In the genomic region with DNA sequence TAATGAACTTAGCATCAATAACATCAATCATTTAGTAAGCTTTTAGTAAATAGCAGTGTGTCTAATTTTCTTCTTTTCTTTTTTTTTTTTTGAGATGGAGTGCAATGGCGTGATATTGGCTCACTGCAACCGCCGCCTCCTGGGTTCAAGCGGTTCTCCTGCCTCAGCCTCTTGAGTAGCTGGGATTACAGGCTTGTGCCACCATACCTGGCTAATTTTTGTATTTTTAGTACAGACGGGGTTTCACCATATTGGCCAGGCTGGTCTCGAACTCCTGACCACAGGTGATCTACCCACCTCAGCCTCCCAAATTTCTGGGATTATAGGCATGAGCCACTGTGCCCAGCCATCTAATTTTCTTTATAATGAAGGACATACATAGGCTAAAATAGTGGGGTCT, we compare ENCODE assay signal across 11 cellular contexts. TPM values are rescaled to one million over a fixed set of nuclear protein-coding genes. Genes with fewer than 3 reads are reported as not detected.
DNase-seq lines count a peak whose midpoint lies in the region; ATAC-seq lines count a peak whose summit lies in the region.
"Not testable (repeated sequence)": the region's sequence is repeated elsewhere in the genome, so short reads cannot be mapped to it uniquely, and the experiment has no call there.
"Had no signal": no experiment of that assay in that cellular context is flagged by ENCODE, and none has a peak within 500 bp of the region (broad histone marks: within the 10 kb centered on the region; RNA-seq: fewer than 3 reads in every experiment).

No MANE protein-coding gene starts in this region.

- POLR2A ChIA-PET in CD8-positive, alpha-beta memory T cell (lab: Charles Lee) = interaction anchor here (1.0 to 4.1 kb wide), 5 partner anchors 9 to 172 kb away, joined by 4 to 30 read pairs (median 6); no protein-coding TSS in a partner anchor
- POLR2A ChIA-PET in T-cell (lab: Charles Lee) = interaction anchor here in 1 of 2 donors (0.6 to 1.0 kb wide), 3 partner anchors 8 to 94 kb away, joined by 3 to 6 read pairs (median 3); no protein-coding TSS in a partner anchor
- POLR2A ChIA-PET in activated naive CD8-positive, alpha-beta T cell treated with anti-CD3 and anti-CD28 coated beads, Interleukin-2, amount 10 ng/mL, durations not matched to agents 7 days and 5 days (lab: Charles Lee) = interaction anchor here (0.6 to 5.5 kb wide), 18 partner anchors 8 to 714 kb away, joined by 3 to 87 read pairs (median 8); partner anchors contain the start of genes CD69, CLEC2B and GABARAPL1

- H3K36me3 Mint-ChIP-seq in CD8-positive, alpha-beta memory T cell = peaks cover 25 to 68% (median 45%) of the 10 kb centered on the region in 3 donors
- peaks cover 11% of the 10 kb centered on the region for H3K36me3 Mint-ChIP-seq in T-cell
- peaks cover 33% of the 10 kb centered on the region for H3K36me3 Mint-ChIP-seq in activated T-cell treated with anti-CD3 and anti-CD28 coated beads, Interleukin-2, amount 50 U/mL, for 24 hours (ENCODE audit: low read depth)
- peaks cover 46% of the 10 kb centered on the region for H3K36me3 Mint-ChIP-seq in activated naive CD8-positive, alpha-beta T cell treated with anti-CD3 and anti-CD28 coated beads, Interleukin-2, amount 10 ng/mL, durations not matched to agents 7 days and 5 days
- not testable (repeated sequence) for H3K36me3 Mint-ChIP-seq in memory B cell
- H3K36me3 Mint-ChIP-seq in natural killer cell treated with Interleukin-12 subunit alpha and Interleukin-12 subunit beta and Interleukin-15 and Interleukin-18, amount 100 ng/mL, for 72 hours = peaks cover 58% of the 10 kb centered on the region

- peak overlapping the region; percentile 60 to 99 (median 89) for H3K27ac Mint-ChIP-seq in CD8-positive, alpha-beta memory T cell
- peak overlapping the region; percentile 53 to 58 for H3K27ac Mint-ChIP-seq in T-cell
- peak overlapping the region; percentile 83 for H3K27ac Mint-ChIP-seq in activated T-cell treated with anti-CD3 and anti-CD28 coated beads, Interleukin-2, amount 50 U/mL, for 24 hours
- H3K27ac Mint-ChIP-seq in activated naive CD8-positive, alpha-beta T cell treated with anti-CD3 and anti-CD28 coated beads, Interleukin-2, amount 10 ng/mL, durations not matched to agents 7 days and 5 days = peak overlapping the region; percentile 89
- H3K27ac Mint-ChIP-seq in memory B cell = peak overlapping the region; percentile 31
- H3K27ac Mint-ChIP-seq in natural killer cell treated with Interleukin-12 subunit alpha and Interleukin-12 subunit beta and Interleukin-15 and Interleukin-18, amount 100 ng/mL, for 72 hours = peak overlapping the region; percentile 97 to 98
- peak overlapping the region; percentile 92 to 98 for H3K27ac Mint-ChIP-seq in stimulated activated naive CD8-positive, alpha-beta T cell treated with anti-CD3 and anti-CD28 coated beads, Interleukin-15, amount 100 ng/mL, for 72 hours

- peak overlapping the region; percentile 92 to 98 (median 96) for H3K4me3 Mint-ChIP-seq in CD8-positive, alpha-beta memory T cell
- H3K4me3 Mint-ChIP-seq in T-cell (peak overlapping the region; percentile 78 to 85 (median 80)), memory B cell (peak overlapping the region; percentile 32)
- H3K4me3 Mint-ChIP-seq in activated T-cell treated with anti-CD3 and anti-CD28 coated beads, Interleukin-2, amount 50 U/mL, for 24 hours = peak overlapping the region; percentile 72
- H3K4me3 Mint-ChIP-seq in activated naive CD8-positive, alpha-beta T cell treated with anti-CD3 and anti-CD28 coated beads, Interleukin-2, amount 10 ng/mL, durations not matched to agents 7 days and 5 days = peak overlapping the region; percentile 84
- peak overlapping the region; percentile 92 for H3K4me3 Mint-ChIP-seq in natural killer cell treated with Interleukin-12 subunit alpha and Interleukin-12 subunit beta and Interleukin-15 and Interleukin-18, amount 100 ng/mL, for 72 hours
- peak overlapping the region; percentile 83 to 84 for H3K4me3 Mint-ChIP-seq in stimulated activated naive CD8-positive, alpha-beta T cell treated with anti-CD3 and anti-CD28 coated beads, Interleukin-15, amount 100 ng/mL, for 72 hours

- peak overlapping the region; percentile 40 for H3K4me3 ChIP-seq in CD8-positive, alpha-beta memory T cell (ENCODE audit: low read length)

- not testable (repeated sequence) for H3K9me3 Mint-ChIP-seq in CD8-positive, alpha-beta memory T cell; T-cell; activated T-cell treated with anti-CD3 and anti-CD28 coated beads, Interleukin-2, amount 50 U/mL, for 24 hours; activated naive CD8-positive, alpha-beta T cell treated with anti-CD3 and anti-CD28 coated beads, Interleukin-2, amount 10 ng/mL, durations not matched to agents 7 days and 5 days; memory B cell; natural killer cell treated with Interleukin-12 subunit alpha and Interleukin-12 subunit beta and Interleukin-15 and Interleukin-18, amount 100 ng/mL, for 72 hours; stimulated activated naive CD8-positive, alpha-beta T cell treated with anti-CD3 and anti-CD28 coated beads, Interleukin-15, amount 100 ng/mL, for 72 hours

- not testable (repeated sequence) for ATAC-seq in T-cell (replicated peaks in 1 of 4); activated naive CD8-positive, alpha-beta T cell treated with anti-CD3 and anti-CD28 coated beads, Interleukin-2, amount 10 ng/mL, durations not matched to agents 7 days and 5 days (ENCODE audit: low read depth); memory B cell (ENCODE audit: low read depth); natural killer cell treated with Interleukin-12 subunit alpha and Interleukin-12 subunit beta and Interleukin-15 and Interleukin-18, amount 100 ng/mL, for 72 hours; stimulated activated naive CD8-positive, alpha-beta T cell treated with anti-CD3 and anti-CD28 coated beads, Interleukin-15, amount 100 ng/mL, for 72 hours

- H3K27me3 ChIP-seq in CD8-positive, alpha-beta memory T cell (ENCODE audit: insufficient read depth, low read length, poor library complexity, severe bottlenecking) = not testable (repeated sequence)

- not testable (repeated sequence) for DNase-seq in CD8-positive, alpha-beta memory T cell; T-cell; activated naive CD8-positive, alpha-beta T cell treated with anti-CD3 and anti-CD28 coated beads, Interleukin-2, amount 10 ng/mL, durations not matched to agents 7 days and 5 days; memory B cell (ENCODE audit: low spot score in 2 of 2); natural killer cell treated with Interleukin-12 subunit alpha and Interleukin-12 subunit beta and Interleukin-15 and Interleukin-18, amount 100 ng/mL, for 72 hours (ENCODE audit: low spot score); stimulated activated naive CD8-positive, alpha-beta T cell treated with anti-CD3 and anti-CD28 coated beads, Interleukin-15, amount 100 ng/mL, for 72 hours
- DNase-seq in activated T-cell treated with anti-CD3 and anti-CD28 coated beads, Interleukin-2, amount 50 U/mL, for 24 hours = peak; percentile 29

- not testable (repeated sequence) for H3K27me3 Mint-ChIP-seq in CD8-positive, alpha-beta memory T cell; T-cell; activated T-cell treated with anti-CD3 and anti-CD28 coated beads, Interleukin-2, amount 50 U/mL, for 24 hours; activated naive CD8-positive, alpha-beta T cell treated with anti-CD3 and anti-CD28 coated beads, Interleukin-2, amount 10 ng/mL, durations not matched to agents 7 days and 5 days; memory B cell; natural killer cell treated with Interleukin-12 subunit alpha and Interleukin-12 subunit beta and Interleukin-15 and Interleukin-18, amount 100 ng/mL, for 72 hours; stimulated activated naive CD8-positive, alpha-beta T cell treated with anti-CD3 and anti-CD28 coated beads, Interleukin-15, amount 100 ng/mL, for 72 hours

- peaks cover 40 to 60% (median 41%) of the 10 kb centered on the region in 3 donors for H3K4me1 Mint-ChIP-seq in CD8-positive, alpha-beta memory T cell
- H3K4me1 Mint-ChIP-seq in T-cell = peaks cover 11 to 22% (median 12%) of the 10 kb centered on the region in 3 donors
- peaks cover 36% of the 10 kb centered on the region for H3K4me1 Mint-ChIP-seq in activated T-cell treated with anti-CD3 and anti-CD28 coated beads, Interleukin-2, amount 50 U/mL, for 24 hours (ENCODE audit: low read depth)
- H3K4me1 Mint-ChIP-seq in activated naive CD8-positive, alpha-beta T cell treated with anti-CD3 and anti-CD28 coated beads, Interleukin-2, amount 10 ng/mL, durations not matched to agents 7 days and 5 days = peaks cover 51% of the 10 kb centered on the region
- H3K4me1 Mint-ChIP-seq in memory B cell = not testable (repeated sequence)
- peaks cover 41 to 66% of the 10 kb centered on the region in 2 donors for H3K4me1 Mint-ChIP-seq in natural killer cell treated with Interleukin-12 subunit alpha and Interleukin-12 subunit beta and Interleukin-15 and Interleukin-18, amount 100 ng/mL, for 72 hours (ENCODE audit: low read depth in 2 of 2)
- H3K4me1 Mint-ChIP-seq in stimulated activated naive CD8-positive, alpha-beta T cell treated with anti-CD3 and anti-CD28 coated beads, Interleukin-15, amount 100 ng/mL, for 72 hours = peaks cover 33% of the 10 kb centered on the region

- not testable (repeated sequence) for H3K4me1 ChIP-seq in CD8-positive, alpha-beta memory T cell (ENCODE audit: insufficient read depth, low read length)

- peak overlapping the region; percentile 83 for H3K27ac ChIP-seq in CD8-positive, alpha-beta memory T cell (ENCODE audit: low read depth, low read length)

- H3K9me3 ChIP-seq in CD8-positive, alpha-beta memory T cell (ENCODE audit: low read length) = not testable (repeated sequence)

- CTCF ChIA-PET in CD8-positive, alpha-beta memory T cell (lab: Charles Lee) = interaction anchor here (1.0 to 2.8 kb wide), 4 partner anchors 18 to 167 kb away, joined by 3 to 16 read pairs (median 5); no protein-coding TSS in a partner anchor
- CTCF ChIA-PET in T-cell (lab: Charles Lee) = interaction anchor here in 1 of 2 donors (0.6 kb wide), 1 partner anchor 167 kb away, joined by 3 read pairs; no protein-coding TSS in a partner anchor

- peaks cover 10% of the 10 kb centered on the region for H3K36me3 ChIP-seq in CD8-positive, alpha-beta memory T cell (ENCODE audit: insufficient read depth, low read length)

RNA-seq across cellular contexts. Expression of gene KLRK1, which starts 2.3 kb away (rescaled TPM):
- 100 to 1,000 TPM; 145 to 161 TPM for total RNA-seq in CD8-positive, alpha-beta memory T cell
- polyA plus RNA-seq in CD8-positive, alpha-beta memory T cell = 562 TPM
- total RNA-seq in T-cell = 100 to 1,000 TPM in 4 of 5 donors, 10 to 100 TPM in 1; 74.5 to 162 (median 141) TPM
- 100 to 1,000 TPM; 319 to 355 TPM for total RNA-seq in activated naive CD8-positive, alpha-beta T cell treated with anti-CD3 and anti-CD28 coated beads, Interleukin-2, amount 10 ng/mL, durations not matched to agents 7 days and 5 days
- total RNA-seq in natural killer cell treated with Interleukin-12 subunit alpha and Interleukin-12 subunit beta and Interleukin-15 and Interleukin-18, amount 100 ng/mL, for 72 hours = 100 to 1,000 TPM in 1 of 2 donors, 10 to 100 TPM in 1; 80.4 to 126 TPM
- total RNA-seq: A172, GM23338, H7 had no signal
- polyA plus RNA-seq: GM23338 had no signal

RNA-seq across cellular contexts. Expression of gene KLRC4, which starts 22.1 kb away (rescaled TPM):
- 10 to 100 TPM; 10.7 to 16.2 TPM for total RNA-seq in CD8-positive, alpha-beta memory T cell
- 3.4 TPM for polyA plus RNA-seq in CD8-positive, alpha-beta memory T cell
- total RNA-seq in T-cell = 10 to 100 TPM in 3 of 5 donors, 1 to 10 TPM in 2; 7.1 to 27.1 (median 17.3) TPM
- total RNA-seq in activated naive CD8-positive, alpha-beta T cell treated with anti-CD3 and anti-CD28 coated beads, Interleukin-2, amount 10 ng/mL, durations not matched to agents 7 days and 5 days = 10 to 100 TPM; 37.8 to 38.4 TPM
- 10 to 100 TPM in 1 of 2 donors, 1 to 10 TPM in 1; 5.4 to 17.8 TPM for total RNA-seq in natural killer cell treated with Interleukin-12 subunit alpha and Interleukin-12 subunit beta and Interleukin-15 and Interleukin-18, amount 100 ng/mL, for 72 hours
- total RNA-seq: A172; CD4-positive, alpha-beta T cell; GM23338; H7 had no signal
- polyA plus RNA-seq: GM23338 had no signal

RNA-seq across cellular contexts. Expression of gene KLRC3, which starts 32.9 kb away (rescaled TPM):
- 1 to 10 TPM; 3.0 to 3.2 TPM for total RNA-seq in CD8-positive, alpha-beta memory T cell
- polyA plus RNA-seq in CD8-positive, alpha-beta memory T cell = 7.1 TPM
- total RNA-seq in T-cell = 1 to 10 TPM; 1.3 to 9.9 (median 1.6) TPM
- total RNA-seq in activated naive CD8-positive, alpha-beta T cell treated with anti-CD3 and anti-CD28 coated beads, Interleukin-2, amount 10 ng/mL, durations not matched to agents 7 days and 5 days = 1 to 10 TPM; 3.0 to 5.6 TPM
- total RNA-seq in natural killer cell treated with Interleukin-12 subunit alpha and Interleukin-12 subunit beta and Interleukin-15 and Interleukin-18, amount 100 ng/mL, for 72 hours = 1 to 10 TPM; 7.9 to 9.6 TPM
- total RNA-seq: A172; CD4-positive, alpha-beta T cell; GM23338; H7 had no signal
- polyA plus RNA-seq: GM23338 had no signal

RNA-seq across cellular contexts. Expression of gene KLRC2, which starts 48.3 kb away (rescaled TPM):
- 1 to 10 TPM; 4.9 to 5.7 TPM for total RNA-seq in CD8-positive, alpha-beta memory T cell
- 13.3 TPM for polyA plus RNA-seq in CD8-positive, alpha-beta memory T cell
- 1 to 10 TPM in 4 of 5 donors, under 1 TPM in 1; 0.99 to 3.8 (median 1.9) TPM for total RNA-seq in T-cell
- total RNA-seq in activated naive CD8-positive, alpha-beta T cell treated with anti-CD3 and anti-CD28 coated beads, Interleukin-2, amount 10 ng/mL, durations not matched to agents 7 days and 5 days = 1 to 10 TPM; 4.4 to 7.9 TPM
- 10 to 100 TPM in 1 of 2 donors, 1 to 10 TPM in 1; 1.4 to 23.4 TPM for total RNA-seq in natural killer cell treated with Interleukin-12 subunit alpha and Interleukin-12 subunit beta and Interleukin-15 and Interleukin-18, amount 100 ng/mL, for 72 hours
- total RNA-seq: A172, GM23338, H7 had no signal
- polyA plus RNA-seq: GM23338 had no signal

Comparison
In these comparisons a context has a peak if more than half of its experiments do, and no peak if none do; other contexts are left out.
1. H3K27ac Mint-ChIP-seq: peak in every context shown above with its lines; median percentile 98 in natural killer cell treated with Interleukin-12 subunit alpha and Interleukin-12 subunit beta and Interleukin-15 and Interleukin-18, amount 100 ng/mL, for 72 hours; 95 in stimulated activated naive CD8-positive, alpha-beta T cell treated with anti-CD3 and anti-CD28 coated beads, Interleukin-15, amount 100 ng/mL, for 72 hours; 89 in CD8-positive, alpha-beta memory T cell; 89 in activated naive CD8-positive, alpha-beta T cell treated with anti-CD3 and anti-CD28 coated beads, Interleukin-2, amount 10 ng/mL, durations not matched to agents 7 days and 5 days; 83 in activated T-cell treated with anti-CD3 and anti-CD28 coated beads, Interleukin-2, amount 50 U/mL, for 24 hours; 56 in T-cell; 31 in memory B cell.
2. H3K4me3 Mint-ChIP-seq: peak in every context shown above with its lines; median percentile 96 in CD8-positive, alpha-beta memory T cell; 92 in natural killer cell treated with Interleukin-12 subunit alpha and Interleukin-12 subunit beta and Interleukin-15 and Interleukin-18, amount 100 ng/mL, for 72 hours; 84 in activated naive CD8-positive, alpha-beta T cell treated with anti-CD3 and anti-CD28 coated beads, Interleukin-2, amount 10 ng/mL, durations not matched to agents 7 days and 5 days; 84 in stimulated activated naive CD8-positive, alpha-beta T cell treated with anti-CD3 and anti-CD28 coated beads, Interleukin-15, amount 100 ng/mL, for 72 hours; 80 in T-cell; 72 in activated T-cell treated with anti-CD3 and anti-CD28 coated beads, Interleukin-2, amount 50 U/mL, for 24 hours; 32 in memory B cell.